Comparison of ENCODE assay signal across 20 cellular contexts in genomic region chr6:73058736-73059135, GRCh38.
DNase-seq lines count a peak whose midpoint lies in the region; ATAC-seq and TF ChIP-seq lines count a peak whose summit lies in the region.
"Had no signal": no experiment of that assay in that cellular context is flagged by ENCODE, and none has a peak within 500 bp of the region (broad histone marks: within the 10 kb centered on the region; RNA-seq: fewer than 3 reads in every experiment).

No MANE protein-coding gene starts in this region.

- CTCF ChIA-PET in PC-3 (lab: Charles Lee) = no interaction called here

- H3K4me2 ChIP-seq in PC-3 (ENCODE audit: low read length) = no peak overlapping the region

- H3K36me3 ChIP-seq in PC-3 (ENCODE audit: low read depth, low read length) = no peaks in the 10 kb centered on the region

- TF ChIP-seq CTCF in PC-3 (conservative IDR thresholded peaks at IDR 0.05; ENCODE audit: low read depth, low read length) (no peak), cardiac fibroblast (IDR thresholded peaks at IDR 0.05; ENCODE audit: low read depth, low read length) (no peak), retinal pigment epithelial cell (conservative IDR thresholded peaks at IDR 0.05; ENCODE audit: low read depth, low read length) (no peak), natural killer cell (IDR thresholded peaks at IDR 0.05) (no peak)

- H3K4me1 Mint-ChIP-seq in natural killer cell = no peaks in the 10 kb centered on the region
- H3K4me1 Mint-ChIP-seq: CD8-positive, alpha-beta memory T cell had no signal

- H3K79me2 ChIP-seq in PC-3 (ENCODE audit: low read length) = no peaks in the 10 kb centered on the region

- H3K4me3 Mint-ChIP-seq in natural killer cell = no peak overlapping the region
- H3K4me3 Mint-ChIP-seq: CD8-positive, alpha-beta memory T cell had no signal

- no peak overlapping the region for H2AFZ ChIP-seq in PC-3 (ENCODE audit: low read length)

- H3K9ac ChIP-seq in PC-3 (ENCODE audit: low read length) = no peak overlapping the region

- DNase-seq in ELR (ENCODE audit: low read depth) (peak; percentile 20), PC-3 (peak; percentile 38), cardiac fibroblast (ENCODE audit: low read depth in 2 of 2) (peak; percentile 10 to 26), retinal pigment epithelial cell (ENCODE audit: low read depth) (peak; percentile 72), A172 (ENCODE audit: low spot score) (no peak), natural killer cell (no peak)
- DNase-seq: ACHN; AML-193; Calu3; CD8-positive, alpha-beta memory T cell; DMS153; KG1; NCI-H1105; NCI-H146; NCI-H2029 treated with DMSO at 0.1 percent for 48 hours; NCI-H446; Right ventricle myocardium superior had no signal

- peaks cover under 1% of the 10 kb centered on the region; the same call in 1 of the 2 replicates for H3K4me1 ChIP-seq in PC-3 (ENCODE audit: insufficient read depth, low read length)

- no TSS peak for BruUV-seq in PC-3 (replicated peaks; lab: Mats Ljungman, UMichigan)

- no peaks in the 10 kb centered on the region for H3K9me2 ChIP-seq in PC-3 (replicated peaks; ENCODE audit: low read length)

- no peaks in the 10 kb centered on the region for H3K9me3 Mint-ChIP-seq in natural killer cell

- H3K36me3 Mint-ChIP-seq in natural killer cell = no peaks in the 10 kb centered on the region
- H3K36me3 Mint-ChIP-seq: CD8-positive, alpha-beta memory T cell had no signal

- POLR2A ChIA-PET in PC-3 (lab: Charles Lee; ENCODE audit: unreplicated experiment) = no interaction called here

- no peaks in the 10 kb centered on the region for H4K20me1 ChIP-seq in PC-3 (ENCODE audit: low read length)

- H3K4me3 ChIP-seq in PC-3 (ENCODE audit: low read length) (no peak overlapping the region), cardiac fibroblast (replicated peaks in 1 of 2; ENCODE audit: low read depth in 2 of 2, low read length in 2 of 2) (no peak overlapping the region), retinal pigment epithelial cell (ENCODE audit: low read length) (no peak overlapping the region)

- H3K9me3 ChIP-seq in PC-3 (ENCODE audit: low read length) = no peaks in the 10 kb centered on the region

- no peak; the same call in 1 of the 2 replicates for ATAC-seq in PC-3
- ATAC-seq in HG03159 (IDR thresholded peaks at IDR 0.05; ENCODE audit: unreplicated experiment) = no peak
- ATAC-seq in natural killer cell = no peak

- no peaks in the 10 kb centered on the region for H3K27me3 Mint-ChIP-seq in natural killer cell (ENCODE audit: low read depth in 2 of 2)
- H3K27me3 Mint-ChIP-seq: CD8-positive, alpha-beta memory T cell had no signal

- no peak overlapping the region for H3K27ac Mint-ChIP-seq in natural killer cell
- H3K27ac Mint-ChIP-seq: CD8-positive, alpha-beta memory T cell had no signal

- H3K27me3 ChIP-seq in PC-3 (ENCODE audit: low read length) = no peaks in the 10 kb centered on the region

- H3F3A ChIP-seq in PC-3 (ENCODE audit: low read length, unreplicated experiment) = no peaks in the 10 kb centered on the region

- H3K27ac ChIP-seq in PC-3 (ENCODE audit: low read length) = no peak overlapping the region
- H3K27ac ChIP-seq: C4-2B, HL-60 had no signal

- intact Hi-C loops in PC-3 (cut with micrococcal nuclease) (no loop called here), natural killer cell (cut with micrococcal nuclease) (no loop called here)

Comparison
In these comparisons a context has a peak if more than half of its experiments do, and no peak if none do; other contexts are left out.
1. DNase-seq: peak in ELR (single experiment), PC-3 (single experiment), cardiac fibroblast (2 of 2) and retinal pigment epithelial cell (single experiment); none in A172 (single experiment) and natural killer cell (single experiment).